In the genomic region with DNA sequence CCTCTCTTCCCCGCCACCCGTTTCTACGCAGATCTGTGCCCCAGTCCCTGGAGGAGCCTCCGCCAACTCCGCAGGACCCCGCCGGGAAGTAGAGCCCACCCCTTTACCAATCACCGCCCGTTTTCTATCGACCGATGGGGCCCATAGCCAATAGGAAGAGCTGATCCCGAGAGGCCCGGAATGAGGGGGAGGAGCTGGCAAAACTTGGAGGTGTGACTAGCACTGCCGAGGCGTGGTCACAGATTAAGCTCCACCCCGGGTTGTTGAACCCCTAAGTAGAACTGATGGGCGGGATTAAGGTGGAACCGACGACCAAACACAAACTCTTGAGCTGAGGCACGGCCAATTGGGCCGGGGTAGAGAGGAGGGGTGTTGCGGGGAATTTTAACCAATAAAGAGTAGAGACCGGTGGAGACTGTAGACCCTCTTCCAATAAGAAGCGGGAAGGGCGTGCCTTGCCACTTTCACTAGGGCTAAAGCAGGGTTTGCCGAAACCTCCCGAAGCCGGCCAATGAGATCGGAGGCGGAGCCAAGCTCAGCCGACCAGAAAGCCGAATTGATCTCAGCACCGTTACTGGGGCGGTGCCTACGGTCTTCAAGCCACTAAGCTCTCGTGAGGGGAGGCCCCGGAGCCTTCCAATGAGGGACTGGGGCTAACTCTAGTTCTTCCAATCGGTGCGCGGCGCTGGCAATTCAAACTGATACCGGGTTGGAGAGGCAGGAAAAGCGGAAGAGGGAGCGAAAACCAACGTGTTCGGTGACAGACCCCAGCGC, we compare ENCODE assay signal across 8 cellular contexts. TPM values are rescaled to one million over a fixed set of nuclear protein-coding genes. Genes with fewer than 3 reads are reported as not detected.
DNase-seq lines count a peak whose midpoint lies in the region; ATAC-seq and TF ChIP-seq lines count a peak whose summit lies in the region.
"Not testable (repeated sequence)": the region's sequence is repeated elsewhere in the genome, so short reads cannot be mapped to it uniquely, and the experiment has no call there.

A gene (plus strand): TSS at position 691 of the 774 bp plus-strand sequence. CDS start 874 bp downstream, outside the sequence.
A gene (minus strand): TSS at position 45 of the 774 bp plus-strand sequence. CDS start 2,427 bp downstream, outside the sequence.

- ATAC-seq in GM19455 (IDR thresholded peaks at IDR 0.05; ENCODE audit: unreplicated experiment) (peak; percentile 86), HG02884 (IDR thresholded peaks at IDR 0.05; ENCODE audit: unreplicated experiment) (peak; percentile 88), lower lobe of right lung (peak; percentile 89 to 93)

- not testable (repeated sequence) for BruUV-seq in Calu3 (replicated peaks; lab: Mats Ljungman, UMichigan)

- not testable (repeated sequence) for H3F3A ChIP-seq in smooth muscle cell (ENCODE audit: low read depth)

- H3K4me1 Mint-ChIP-seq in Calu3 (ENCODE audit: low read depth, unreplicated experiment), result not testable (repeated sequence)

- not testable (repeated sequence) for H3K36me3 ChIP-seq in HUES64 (ENCODE audit: insufficient read depth, low read length); lower lobe of right lung; smooth muscle cell (ENCODE audit: low read depth)

- not testable (repeated sequence) for H2AFZ ChIP-seq in smooth muscle cell (ENCODE audit: low read depth)

- H3K27ac ChIP-seq in HUES64 (ENCODE audit: low read depth, low read length); smooth muscle cell (ENCODE audit: low read depth): not testable (repeated sequence)
- H3K27ac ChIP-seq in lower lobe of right lung, result peak within 1 kb of the TSS; percentile 67

- not testable (repeated sequence) for H3K79me2 ChIP-seq in smooth muscle cell (ENCODE audit: low read depth)

- H3K9me3 ChIP-seq in HUES64 (ENCODE audit: insufficient read depth, low read depth, low read length); lower lobe of right lung; smooth muscle cell (replicated peaks; ENCODE audit: low read depth): not testable (repeated sequence)

- peak within 1 kb of the TSS; percentile 72 for H3K4me2 ChIP-seq in smooth muscle cell

- intact Hi-C loops in Calu3 (cut with micrococcal nuclease; ENCODE audit: unreplicated experiment); lower lobe of right lung (cut with DNase I): not testable (repeated sequence)

- not testable (repeated sequence) for TF ChIP-seq CTCF in Calu3 (IDR thresholded peaks at IDR 0.05; ENCODE audit: unreplicated experiment); epithelial cell of proximal tubule (conservative IDR thresholded peaks at IDR 0.05; ENCODE audit: low read depth, low read length); lower lobe of right lung (IDR thresholded peaks at IDR 0.05); smooth muscle cell (IDR thresholded peaks at IDR 0.05; ENCODE audit: borderline replicate concordance, insufficient read depth, poor library complexity, severe bottlenecking)

- CTCF ChIA-PET in Calu3 (lab: Charles Lee); activated CD8-positive, alpha-beta memory T cell treated with anti-CD3 and anti-CD28 coated beads for 36 hours (lab: Charles Lee): not testable (repeated sequence)

- no CpG with 5 or more reads among the region's 47 CpGs for WGBS in HUES64
- WGBS in smooth muscle cell (ENCODE audit: low lambda C conversion rate), result no CpG with 5 or more reads among the region's 47 CpGs

- H3K27ac Mint-ChIP-seq in Calu3 (ENCODE audit: unreplicated experiment), result not testable (repeated sequence)

- H3K27me3 ChIP-seq in HUES64 (ENCODE audit: insufficient read depth, low read length); lower lobe of right lung (ENCODE audit: low read depth); smooth muscle cell (ENCODE audit: low read depth): not testable (repeated sequence)

- peak within 1 kb of the TSS; percentile 56 for H3K4me3 Mint-ChIP-seq in Calu3 (ENCODE audit: low read depth, unreplicated experiment)

- H3K27me3 Mint-ChIP-seq in Calu3 (ENCODE audit: unreplicated experiment), result not testable (repeated sequence)

- DNase-seq in Calu3; epithelial cell of proximal tubule (ENCODE audit: low read depth); lower lobe of right lung; smooth muscle cell (lab: John Stamatoyannopoulos, UW; ENCODE audit: unreplicated experiment): not testable (repeated sequence)

- not testable (repeated sequence) for H4K20me1 ChIP-seq in smooth muscle cell (ENCODE audit: low read depth)

- H3K9ac ChIP-seq in HUES64 (ENCODE audit: low read depth, low read length); smooth muscle cell (ENCODE audit: low read depth): not testable (repeated sequence)

- H3K4me3 ChIP-seq in HUES64 (ENCODE audit: low read length), result peak within 1 kb of the TSS; percentile 50
- peak within 1 kb of the TSS; percentile 45 for H3K4me3 ChIP-seq in epithelial cell of proximal tubule (ENCODE audit: low read depth, low read length)
- H3K4me3 ChIP-seq in lower lobe of right lung, result peak within 1 kb of the TSS; percentile 52
- H3K4me3 ChIP-seq in smooth muscle cell, result peak within 1 kb of the TSS; percentile 46

- not testable (repeated sequence) for H3K4me1 ChIP-seq in HUES64 (ENCODE audit: insufficient read depth, low read length); lower lobe of right lung; smooth muscle cell (ENCODE audit: low read depth)

- not testable (repeated sequence) for H3K9me3 Mint-ChIP-seq in Calu3 (ENCODE audit: low read depth, unreplicated experiment)

- not testable (repeated sequence) for H3K36me3 Mint-ChIP-seq in Calu3 (ENCODE audit: insufficient read depth, unreplicated experiment)

- POLR2A ChIA-PET in activated CD8-positive, alpha-beta memory T cell treated with anti-CD3 and anti-CD28 coated beads for 36 hours (lab: Charles Lee), result not testable (repeated sequence)

RNA-seq across cellular contexts. Expression of the first gene that starts in this region (rescaled TPM):
- total RNA-seq in Calu3 (2022) (8.2 and 10.3 TPM in 2 replicates), epithelial cell of proximal tubule (6.1 TPM in 2 replicates), lower lobe of right lung (0.77 TPM), smooth muscle cell (0.54 and 0.67 TPM in 2 replicates)
- 7.7 TPM for polyA plus RNA-seq in HUES64 (2013, experiment 1 of 2)
- 8.4 TPM for polyA plus RNA-seq in HUES64 (2013, experiment 2 of 2)
- total RNA-seq in activated CD8-positive, alpha-beta memory T cell treated with anti-CD3 and anti-CD28 coated beads for 36 hours, result 10 to 100 TPM; 12.0 to 13.4 TPM
- polyA plus RNA-seq in smooth muscle cell, result 0.26 and 0.50 TPM in 2 replicates

RNA-seq across cellular contexts. Expression of the second gene that starts in this region (rescaled TPM):
- total RNA-seq in Calu3 (2022), result 31.6 and 34.9 TPM in 2 replicates
- polyA plus RNA-seq in HUES64 (2013, experiment 1 of 2), result 28.6 TPM
- polyA plus RNA-seq in HUES64 (2013, experiment 2 of 2), result 38.3 TPM
- 10 to 100 TPM; 19.9 to 22.2 TPM for total RNA-seq in activated CD8-positive, alpha-beta memory T cell treated with anti-CD3 and anti-CD28 coated beads for 36 hours
- total RNA-seq in epithelial cell of proximal tubule, result 20.7 and 40.8 TPM in 2 replicates
- 37.4 TPM for total RNA-seq in lower lobe of right lung
- total RNA-seq in smooth muscle cell, result 49.6 and 50.3 TPM in 2 replicates
- 8.8 and 9.6 TPM in 2 replicates for polyA plus RNA-seq in smooth muscle cell
